Comparison of ENCODE assay signal across 8 cellular contexts in genomic region chr14:70186826-70187483, GRCh38. TPM values are rescaled to one million over a fixed set of nuclear protein-coding genes. Genes with fewer than 3 reads are reported as not detected.
DNase-seq lines count a peak whose midpoint lies in the region; ATAC-seq and TF ChIP-seq lines count a peak whose summit lies in the region.

No MANE protein-coding gene starts in this region.

- peaks cover 3% of the 10 kb centered on the region for H3K9me3 Mint-ChIP-seq in activated T-helper 1 cell treated with anti-CD3 and anti-CD28 coated beads, Interleukin-12 subunit alpha, Interleukin-12 subunit beta, Interleukin-2, Interleukin-4 antibody, amounts not matched to agents 30 ng/mL and 10 ng/mL and 1 ng/mL, durations not matched to agents 14 hours and 24 hours and 36 hours

- H3K4me1 Mint-ChIP-seq in activated T-helper 1 cell treated with anti-CD3 and anti-CD28 coated beads, Interleukin-12 subunit alpha, Interleukin-12 subunit beta, Interleukin-2, Interleukin-4 antibody, amounts not matched to agents 30 ng/mL and 10 ng/mL and 1 ng/mL, durations not matched to agents 14 hours and 24 hours and 36 hours (ENCODE audit: low read depth): peaks cover 6% of the 10 kb centered on the region

- no peak for ATAC-seq in HG03521 (IDR thresholded peaks at IDR 0.05; ENCODE audit: unreplicated experiment)

- no peak overlapping the region for H3K27ac Mint-ChIP-seq in activated T-helper 1 cell treated with anti-CD3 and anti-CD28 coated beads, Interleukin-12 subunit alpha, Interleukin-12 subunit beta, Interleukin-2, Interleukin-4 antibody, amounts not matched to agents 30 ng/mL and 10 ng/mL and 1 ng/mL, durations not matched to agents 14 hours and 24 hours and 36 hours

- H3K4me3 Mint-ChIP-seq in activated T-helper 1 cell treated with anti-CD3 and anti-CD28 coated beads, Interleukin-12 subunit alpha, Interleukin-12 subunit beta, Interleukin-2, Interleukin-4 antibody, amounts not matched to agents 30 ng/mL and 10 ng/mL and 1 ng/mL, durations not matched to agents 14 hours and 24 hours and 36 hours: peak overlapping the region; percentile 80

- H3K27me3 Mint-ChIP-seq in activated T-helper 1 cell treated with anti-CD3 and anti-CD28 coated beads, Interleukin-12 subunit alpha, Interleukin-12 subunit beta, Interleukin-2, Interleukin-4 antibody, amounts not matched to agents 30 ng/mL and 10 ng/mL and 1 ng/mL, durations not matched to agents 14 hours and 24 hours and 36 hours (ENCODE audit: insufficient read depth): peaks cover 45% of the 10 kb centered on the region

- TF ChIP-seq CTCF in AG10803 (conservative IDR thresholded peaks at IDR 0.05; ENCODE audit: low read length): no peak

- peak; percentile 2 for DNase-seq in AG10803 (ENCODE audit: low read depth)
- DNase-seq in GM19238 (ENCODE audit: insufficient read length, low spot score): peak; percentile 38
- no peak for DNase-seq in activated T-helper 1 cell treated with anti-CD3 and anti-CD28 coated beads, Interleukin-12 subunit alpha, Interleukin-12 subunit beta, Interleukin-2, Interleukin-4 antibody, amounts not matched to agents 30 ng/mL and 10 ng/mL and 1 ng/mL, durations not matched to agents 14 hours and 24 hours and 36 hours (ENCODE audit: low spot score)
- peak; percentile 15 for DNase-seq in superior temporal gyrus (ENCODE audit: extremely low spot score)
- DNase-seq in stimulated activated naive CD4-positive, alpha-beta T cell (lab: John Stamatoyannopoulos, UW): no peak
- no peak for DNase-seq in NK-92 treated with Interleukin-12 subunit alpha and Interleukin-12 subunit beta, amount 100 ng/mL, for 24 hours (lab: John Stamatoyannopoulos, UW)

- intact Hi-C loops in activated T-helper 1 cell treated with anti-CD3 and anti-CD28 coated beads, Interleukin-12 subunit alpha, Interleukin-12 subunit beta, Interleukin-2, Interleukin-4 antibody, amounts not matched to agents 30 ng/mL and 10 ng/mL and 1 ng/mL, durations not matched to agents 14 hours and 24 hours and 36 hours (cut with micrococcal nuclease): loop anchor here (5.0 kb wide), 1 partner anchor 70 kb away; no protein-coding TSS in a partner anchor

- peak overlapping the region; percentile 51 for H3K4me3 ChIP-seq in AG10803 (ENCODE audit: low read length)
- peak overlapping the region; percentile 59; the same call in 1 of the 2 replicates for H3K4me3 ChIP-seq in iPS-18c (ENCODE audit: insufficient read depth, low read depth, low read length)

- no peaks in the 10 kb centered on the region for H3K36me3 Mint-ChIP-seq in activated T-helper 1 cell treated with anti-CD3 and anti-CD28 coated beads, Interleukin-12 subunit alpha, Interleukin-12 subunit beta, Interleukin-2, Interleukin-4 antibody, amounts not matched to agents 30 ng/mL and 10 ng/mL and 1 ng/mL, durations not matched to agents 14 hours and 24 hours and 36 hours (ENCODE audit: low read depth)

- peaks cover 2% of the 10 kb centered on the region for H3K9me3 ChIP-seq in iPS-18c (ENCODE audit: control insufficient read depth, insufficient read depth, low read length)

RNA-seq across cellular contexts. Expression of gene SLC8A3, which starts 1.8 kb away (rescaled TPM):
- 0.21 and 0.24 TPM in 2 replicates for total RNA-seq in activated T-helper 1 cell treated with anti-CD3 and anti-CD28 coated beads, Interleukin-12 subunit alpha, Interleukin-12 subunit beta, Interleukin-2, Interleukin-4 antibody, amounts not matched to agents 30 ng/mL and 10 ng/mL and 1 ng/mL, durations not matched to agents 14 hours and 24 hours and 36 hours

Comparison
In these comparisons a context has a peak if more than half of its experiments do, and no peak if none do; other contexts are left out.
1. DNase-seq: peak in AG10803 (single experiment), GM19238 (single experiment) and superior temporal gyrus (single experiment); none in activated T-helper 1 cell treated with anti-CD3 and anti-CD28 coated beads, Interleukin-12 subunit alpha, Interleukin-12 subunit beta, Interleukin-2, Interleukin-4 antibody, amounts not matched to agents 30 ng/mL and 10 ng/mL and 1 ng/mL, durations not matched to agents 14 hours and 24 hours and 36 hours (single experiment), stimulated activated naive CD4-positive, alpha-beta T cell (0 of 6) and NK-92 treated with Interleukin-12 subunit alpha and Interleukin-12 subunit beta, amount 100 ng/mL, for 24 hours (single experiment).